8 cellular contexts compared by ENCODE assay signal in the genomic region with DNA sequence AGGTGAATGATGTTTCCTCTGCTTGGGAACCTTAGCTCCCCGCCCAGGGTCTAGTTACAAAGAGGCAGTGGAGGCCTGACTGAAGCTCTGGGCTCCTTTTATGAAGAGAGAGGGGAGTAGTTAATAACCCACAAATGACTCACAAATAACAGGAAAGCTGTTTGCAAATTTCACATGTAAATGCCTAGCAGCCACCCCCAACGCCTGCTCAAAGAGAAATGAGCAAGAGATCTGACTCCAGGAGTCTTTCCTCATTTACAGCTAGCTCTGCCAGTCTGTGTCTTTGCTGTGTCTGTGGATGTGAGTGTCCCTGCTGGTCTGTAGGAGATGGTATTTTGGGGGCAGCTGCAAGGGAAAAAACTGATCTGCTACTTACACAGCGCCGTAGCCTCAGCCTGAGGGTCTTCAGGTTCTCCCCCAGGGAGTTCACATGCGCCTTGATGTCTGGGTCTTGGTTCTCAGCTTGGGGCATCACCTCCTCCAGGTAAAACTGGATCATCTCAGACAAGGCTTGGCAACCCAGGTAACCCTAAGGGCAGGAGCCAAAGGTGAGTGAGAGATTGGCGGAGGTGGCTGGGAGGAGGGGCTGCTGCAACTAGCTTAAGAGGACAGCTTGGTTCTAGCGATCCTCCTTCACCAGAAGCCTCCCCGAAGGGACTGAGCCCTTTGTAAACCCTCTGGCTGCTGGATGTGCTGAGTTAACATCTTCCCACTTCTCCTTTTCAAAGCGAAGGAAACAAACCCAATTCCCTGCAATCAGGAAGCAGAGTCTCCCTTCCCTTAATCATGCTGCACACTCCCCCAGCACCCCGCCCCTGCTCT. TPM values are rescaled to one million over a fixed set of nuclear protein-coding genes. Genes with fewer than 3 reads are reported as not detected.
DNase-seq lines count a peak whose midpoint lies in the region; ATAC-seq and TF ChIP-seq lines count a peak whose summit lies in the region.

IL19 (plus strand) TSS at position 243 of the 822 bp plus-strand sequence. CDS start 65,890 bp downstream, outside the sequence.

- peaks cover 68% of the 10 kb centered on the region for H3K27me3 ChIP-seq in foreskin keratinocyte
- H3K27me3 ChIP-seq in thymus (ENCODE audit: control insufficient read depth, insufficient read depth) = peaks cover 2% of the 10 kb centered on the region
- no peaks in the 10 kb centered on the region for H3K27me3 ChIP-seq in vagina

- peak; percentile 46 for DNase-seq in stimulated activated CD4-positive, alpha-beta T cell treated with anti-CD3 and anti-CD28 coated beads, Interleukin-2, amount 100 ng/mL, for 4 hours (ENCODE audit: low read depth)
- DNase-seq in stimulated activated CD4-positive, alpha-beta T cell treated with anti-CD3 and anti-CD28 coated beads, Interleukin-2, amount 100 ng/mL, for 48 hours = no peak
- DNase-seq in RPMI8226 (peak; percentile 78), foreskin keratinocyte (peak; percentile 19 to 34), superior temporal gyrus (ENCODE audit: extremely low spot score) (no peak), vagina (ENCODE audit: extremely low spot score in 2 of 2) (no peak), NCI-H774 (lab: John Stamatoyannopoulos, UW) (no peak)

- no peaks in the 10 kb centered on the region for H3K36me3 ChIP-seq in thymus (ENCODE audit: control insufficient read depth, insufficient read depth)
- H3K36me3 ChIP-seq in vagina = no peaks in the 10 kb centered on the region

- H3K4me3 ChIP-seq in thymus (ENCODE audit: low read length) (no peak within 1 kb of the TSS), vagina (peak within 1 kb of the TSS in 1 of 2 donors; percentile 18)

- H3K9me3 ChIP-seq in thymus (ENCODE audit: control insufficient read depth) = no peaks in the 10 kb centered on the region
- H3K9me3 ChIP-seq in vagina = no peaks in the 10 kb centered on the region

- 54% methylated on average over 10 of the region's 10 CpGs for WGBS in thymus

- peaks cover 7% of the 10 kb centered on the region for H3K4me1 ChIP-seq in foreskin keratinocyte
- H3K4me1 ChIP-seq in thymus (ENCODE audit: control insufficient read depth, insufficient read depth, low read length) = peaks cover 51% of the 10 kb centered on the region
- H3K4me1 ChIP-seq in vagina = peaks cover 8% of the 10 kb centered on the region

- no peak within 1 kb of the TSS for H3K27ac ChIP-seq in foreskin keratinocyte
- H3K27ac ChIP-seq in thymus (ENCODE audit: low read depth) = peak within 1 kb of the TSS; percentile 74
- H3K27ac ChIP-seq in vagina = no peak within 1 kb of the TSS

- TF ChIP-seq CTCF in foreskin keratinocyte (conservative IDR thresholded peaks at IDR 0.05) (no peak), vagina (IDR thresholded peaks at IDR 0.05) (no peak)

- ATAC-seq in foreskin keratinocyte = peak; percentile 51

- no peak for TF ChIP-seq POLR2A in vagina (IDR thresholded peaks at IDR 0.05)

- intact Hi-C loops in vagina (cut with DNase I) = no loop called here

RNA-seq across cellular contexts. Expression of gene IL19, which starts in this region (rescaled TPM):
- not detected in 2 replicates for total RNA-seq in foreskin keratinocyte
- not detected in 2 replicates for polyA plus RNA-seq in foreskin keratinocyte
- 1.0 TPM for polyA plus RNA-seq in thymus
- total RNA-seq in vagina = not detected

Comparison
In these comparisons a context has a peak if more than half of its experiments do, and no peak if none do; other contexts are left out.
1. DNase-seq: peak in stimulated activated CD4-positive, alpha-beta T cell treated with anti-CD3 and anti-CD28 coated beads, Interleukin-2, amount 100 ng/mL, for 4 hours (single experiment) and RPMI8226 (single experiment); none in stimulated activated CD4-positive, alpha-beta T cell treated with anti-CD3 and anti-CD28 coated beads, Interleukin-2, amount 100 ng/mL, for 48 hours (0 of 2), superior temporal gyrus (single experiment), vagina (0 of 2) and NCI-H774 (single experiment).
2. Peak in DNase-seq and ATAC-seq in foreskin keratinocyte; RNA of the gene not detected or under 1 TPM.